Comparison of ENCODE assay signal across 21 cellular contexts in the genomic region with DNA sequence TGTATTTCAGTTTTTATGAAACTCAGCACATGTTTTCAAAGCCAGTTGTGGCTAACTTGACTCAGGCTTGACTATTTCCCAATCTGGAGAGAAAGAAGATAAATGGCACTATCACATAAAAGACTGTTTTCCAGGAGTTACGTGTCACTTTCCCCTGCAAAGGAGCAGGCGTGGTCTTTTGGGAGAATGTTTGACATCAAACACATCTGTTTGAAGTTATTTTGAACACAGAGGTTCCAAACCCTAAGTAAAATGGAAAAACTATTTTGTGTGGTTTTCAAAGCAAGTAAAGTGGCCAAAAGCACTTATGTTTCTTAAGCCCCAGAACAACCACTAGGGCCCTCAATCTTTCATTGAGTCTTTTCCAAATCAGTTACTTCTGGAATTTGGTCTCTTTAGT.
DNase-seq lines count a peak whose midpoint lies in the region; TF ChIP-seq lines count a peak whose summit lies in the region.
"Had no signal": no experiment of that assay in that cellular context is flagged by ENCODE, and none has a peak within 500 bp of the region (broad histone marks: within the 10 kb centered on the region; RNA-seq: fewer than 3 reads in every experiment).

No MANE protein-coding gene starts in this region.

- no peaks in the 10 kb centered on the region for H3K27me3 ChIP-seq in Karpas-422 (ENCODE audit: low read length)
- H3K27me3 ChIP-seq in neural progenitor cell, result no peaks in the 10 kb centered on the region
- H3K27me3 ChIP-seq in transverse colon, result no peaks in the 10 kb centered on the region
- H3K27me3 ChIP-seq: BLaER1 had no signal

- no peaks in the 10 kb centered on the region for H3F3A ChIP-seq in neural progenitor cell (ENCODE audit: low read depth)

- TF ChIP-seq CTCF in astrocyte of the spinal cord (IDR thresholded peaks at IDR 0.05; ENCODE audit: low read depth, low read length) (peak; percentile 11), endothelial cell (IDR thresholded peaks at IDR 0.05; ENCODE audit: unreplicated experiment) (no peak), neural progenitor cell (IDR thresholded peaks at IDR 0.05) (no peak), transverse colon (IDR thresholded peaks at IDR 0.05) (no peak)

- H3K79me2 ChIP-seq in Karpas-422 (ENCODE audit: low read length) (no peaks in the 10 kb centered on the region), neural progenitor cell (ENCODE audit: low read depth) (no peaks in the 10 kb centered on the region)

- no peaks in the 10 kb centered on the region for H3K9me3 ChIP-seq in Karpas-422 (ENCODE audit: low read length)
- no peaks in the 10 kb centered on the region for H3K9me3 ChIP-seq in neural progenitor cell (ENCODE audit: low read depth)
- no peaks in the 10 kb centered on the region for H3K9me3 ChIP-seq in transverse colon
- H3K9me3 ChIP-seq: BLaER1, esophagus muscularis mucosa, lower lobe of right lung had no signal

- no peaks in the 10 kb centered on the region for H3K27me3 Mint-ChIP-seq in endothelial cell (ENCODE audit: unreplicated experiment)
- H3K27me3 Mint-ChIP-seq in neural progenitor cell (ENCODE audit: insufficient read depth, low read depth), result peaks cover 15% of the 10 kb centered on the region
- H3K27me3 Mint-ChIP-seq: dendritic cell treated with granulocyte-macrophage colony-stimulating factor and Interleukin-4, amounts not matched to agents 40 ng/mL and 50 ng/mL, for 4 days; stimulated activated memory B cell treated with anti-CD40 and anti-IgM and Interleukin-4, amounts not matched to agents 10 μg/mL and 1 μg/mL and 100 μg/mL, for 72 hours had no signal

- H2AFZ ChIP-seq in Karpas-422 (ENCODE audit: low read length), result no peak overlapping the region
- no peak overlapping the region for H2AFZ ChIP-seq in neural progenitor cell (replicated peaks)

- no peaks in the 10 kb centered on the region for H3K9me2 ChIP-seq in Karpas-422 (replicated peaks; ENCODE audit: insufficient read depth, low read length)

- TF ChIP-seq EP300 in transverse colon (IDR thresholded peaks at IDR 0.05; ENCODE audit: low read depth), result no peak

- no peaks in the 10 kb centered on the region for H3K4me1 Mint-ChIP-seq in endothelial cell (ENCODE audit: unreplicated experiment)
- peaks cover 27% of the 10 kb centered on the region for H3K4me1 Mint-ChIP-seq in neural progenitor cell
- H3K4me1 Mint-ChIP-seq: natural killer cell had no signal

- H3K9ac ChIP-seq in Karpas-422 (ENCODE audit: low read length), result no peak overlapping the region
- no peak overlapping the region for H3K9ac ChIP-seq in neural progenitor cell
- H3K9ac ChIP-seq: BLaER1 had no signal

- H3K9me3 Mint-ChIP-seq in endothelial cell (ENCODE audit: unreplicated experiment) (no peaks in the 10 kb centered on the region), neural progenitor cell (peaks cover 2% of the 10 kb centered on the region)
- H3K9me3 Mint-ChIP-seq: activated naive CD8-positive, alpha-beta T cell treated with anti-CD3 and anti-CD28 coated beads, Interleukin-2, amount 50 U/mL, for 24 hours; dendritic cell treated with granulocyte-macrophage colony-stimulating factor and Interleukin-4, amounts not matched to agents 40 ng/mL and 50 ng/mL, for 4 days had no signal

- H3K36me3 ChIP-seq in Karpas-422 (ENCODE audit: insufficient read depth, low read length), result no peaks in the 10 kb centered on the region
- no peaks in the 10 kb centered on the region for H3K36me3 ChIP-seq in neural progenitor cell
- no peaks in the 10 kb centered on the region for H3K36me3 ChIP-seq in transverse colon
- H3K36me3 ChIP-seq: BLaER1, esophagus muscularis mucosa, lower lobe of right lung had no signal

- H3K4me3 Mint-ChIP-seq in endothelial cell (ENCODE audit: unreplicated experiment) (no peak overlapping the region), neural progenitor cell (no peak overlapping the region)
- H3K4me3 Mint-ChIP-seq: activated naive CD8-positive, alpha-beta T cell treated with anti-CD3 and anti-CD28 coated beads, Interleukin-2, amount 50 U/mL, for 24 hours; activated T-cell treated with anti-CD3 and anti-CD28 coated beads, Interleukin-2, amount 50 U/mL, for 72 hours; dendritic cell treated with granulocyte-macrophage colony-stimulating factor and Interleukin-4, amounts not matched to agents 40 ng/mL and 50 ng/mL, for 4 days; natural killer cell; stimulated activated memory B cell treated with anti-CD40 and anti-IgM and Interleukin-4, amounts not matched to agents 10 μg/mL and 1 μg/mL and 100 μg/mL, for 72 hours had no signal

- H3K4me1 ChIP-seq in Karpas-422 (ENCODE audit: low read length) (peaks cover 11% of the 10 kb centered on the region), neural progenitor cell (no peaks in the 10 kb centered on the region), transverse colon (no peaks in the 10 kb centered on the region)
- H3K4me1 ChIP-seq: esophagus muscularis mucosa, lower lobe of right lung had no signal

- DNase-seq in AG08395 (ENCODE audit: low spot score), result peak; percentile 74
- peak; percentile 32 for DNase-seq in H4 (ENCODE audit: low spot score)
- peak; percentile 64 for DNase-seq in astrocyte of the spinal cord (ENCODE audit: low read depth, low spot score)
- DNase-seq in iris pigment epithelial cell (ENCODE audit: low read depth), result peak; percentile 58
- DNase-seq in endothelial cell (ENCODE audit: low spot score), result no peak
- no peak for DNase-seq in Karpas-422
- DNase-seq in neural progenitor cell (ENCODE audit: low spot score), result no peak
- no peak for DNase-seq in transverse colon
- DNase-seq: activated CD4-positive, alpha-beta T cell treated with anti-CD3 and anti-CD28 coated beads, Interleukin-2, amount 50 U/mL, for 48 hours; activated naive CD8-positive, alpha-beta T cell treated with anti-CD3 and anti-CD28 coated beads, Interleukin-2, amount 50 U/mL, for 24 hours; activated T-cell treated with anti-CD3 and anti-CD28 coated beads, Interleukin-2, amount 50 U/mL, for 72 hours; DMS153; lower lobe of right lung; natural killer cell; NCI-H1436; NCI-H2227 treated with DMSO at 0.1 percent for 48 hours had no signal

- H3K4me3 ChIP-seq in astrocyte of the spinal cord (ENCODE audit: low read depth, low read length), result no peak overlapping the region
- no peak overlapping the region for H3K4me3 ChIP-seq in Karpas-422 (ENCODE audit: low read length)
- H3K4me3 ChIP-seq in neural progenitor cell, result no peak overlapping the region
- H3K4me3 ChIP-seq in transverse colon, result no peak overlapping the region
- H3K4me3 ChIP-seq: BLaER1, esophagus muscularis mucosa, K562, lower lobe of right lung had no signal

- TF ChIP-seq POLR2A in transverse colon (IDR thresholded peaks at IDR 0.05), result no peak

- in situ Hi-C loops in astrocyte of the spinal cord (cut with HindIII; ENCODE audit: low sequenced_read_pairs) (no loop called here), transverse colon (cut with MboI; ENCODE audit: low pct_ligation_motif_present in 1 of 4, low pct_unique_long_range_greater_than_20kb in 1 of 4, low sequenced_read_pairs in 3 of 4) (no loop called here)

- H3K36me3 Mint-ChIP-seq in endothelial cell (ENCODE audit: low read depth, unreplicated experiment) (no peaks in the 10 kb centered on the region), neural progenitor cell (no peaks in the 10 kb centered on the region)
- H3K36me3 Mint-ChIP-seq: natural killer cell; stimulated activated memory B cell treated with anti-CD40 and anti-IgM and Interleukin-4, amounts not matched to agents 10 μg/mL and 1 μg/mL and 100 μg/mL, for 72 hours had no signal

- H3K27ac Mint-ChIP-seq in endothelial cell (ENCODE audit: unreplicated experiment) (no peak overlapping the region), neural progenitor cell (no peak overlapping the region)
- H3K27ac Mint-ChIP-seq: activated naive CD8-positive, alpha-beta T cell treated with anti-CD3 and anti-CD28 coated beads, Interleukin-2, amount 50 U/mL, for 24 hours; activated T-cell treated with anti-CD3 and anti-CD28 coated beads, Interleukin-2, amount 50 U/mL, for 72 hours; dendritic cell treated with granulocyte-macrophage colony-stimulating factor and Interleukin-4, amounts not matched to agents 40 ng/mL and 50 ng/mL, for 4 days; stimulated activated memory B cell treated with anti-CD40 and anti-IgM and Interleukin-4, amounts not matched to agents 10 μg/mL and 1 μg/mL and 100 μg/mL, for 72 hours had no signal

- H3K4me2 ChIP-seq in Karpas-422 (ENCODE audit: low read depth, low read length, poor library complexity, severe bottlenecking) (no peak overlapping the region), neural progenitor cell (no peak overlapping the region)
- H3K4me2 ChIP-seq: BLaER1 had no signal

- intact Hi-C loops in transverse colon (cut with DNase I; ENCODE audit: low total_unique reads), result no loop called here

- no peaks in the 10 kb centered on the region for H4K20me1 ChIP-seq in Karpas-422 (ENCODE audit: insufficient read depth, low read depth, low read length)
- no peaks in the 10 kb centered on the region for H4K20me1 ChIP-seq in neural progenitor cell (ENCODE audit: low read depth)
- H4K20me1 ChIP-seq: BLaER1 had no signal

- H3K27ac ChIP-seq in Karpas-422 (ENCODE audit: low read length), result no peak overlapping the region
- no peak overlapping the region for H3K27ac ChIP-seq in neural progenitor cell
- H3K27ac ChIP-seq in transverse colon, result no peak overlapping the region
- H3K27ac ChIP-seq: BLaER1, esophagus muscularis mucosa, lower lobe of right lung had no signal

- WGBS in transverse colon (ENCODE audit: low coverage in 1 of 2), 2 donors, result 59 to 76% methylated on average over 2 of the region's 2 CpGs

Comparison
In these comparisons a context has a peak if more than half of its experiments do, and no peak if none do; other contexts are left out.
1. DNase-seq: peak in AG08395 (single experiment), H4 (single experiment), astrocyte of the spinal cord (single experiment) and iris pigment epithelial cell (single experiment); none in endothelial cell (single experiment), Karpas-422 (single experiment), neural progenitor cell (single experiment) and transverse colon (single experiment).